In the genomic region with DNA sequence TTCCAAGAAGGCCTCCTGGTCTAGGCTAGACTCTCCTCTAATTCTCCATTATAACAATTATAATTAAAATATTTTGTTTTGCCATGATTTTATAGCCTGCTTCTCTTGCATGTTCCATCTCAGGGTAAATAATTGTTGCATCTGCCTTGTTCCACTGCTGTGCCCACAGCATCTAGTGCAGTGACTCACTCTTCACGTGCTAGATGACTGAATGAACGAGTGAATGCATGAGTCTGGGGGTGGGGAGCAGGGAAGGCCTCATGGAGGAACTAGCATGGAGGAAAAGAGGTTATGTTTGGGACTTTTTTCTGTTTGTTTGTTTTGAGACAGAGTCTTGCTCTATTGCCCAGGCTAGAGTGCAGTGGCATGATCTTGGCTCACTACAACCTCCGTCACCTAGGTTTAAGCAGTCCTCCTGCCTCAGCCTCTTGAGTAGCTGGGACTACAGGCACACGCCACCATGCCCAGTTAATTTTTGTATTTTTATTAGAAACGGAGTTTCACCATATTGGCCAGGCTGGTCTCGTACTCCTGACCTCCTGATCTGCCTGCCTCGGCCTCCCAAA, we compare ENCODE assay signal across 16 cellular contexts. TPM values are rescaled to one million over a fixed set of nuclear protein-coding genes. Genes with fewer than 3 reads are reported as not detected.
DNase-seq lines count a peak whose midpoint lies in the region; ATAC-seq, FAIRE-seq and TF ChIP-seq lines count a peak whose summit lies in the region.
"Had no signal": no experiment of that assay in that cellular context is flagged by ENCODE, and none has a peak within 500 bp of the region (broad histone marks: within the 10 kb centered on the region; RNA-seq: fewer than 3 reads in every experiment).

No MANE protein-coding gene starts in this region.

- H3K36me3 ChIP-seq in GM23248 (ENCODE audit: low read depth) (no peaks in the 10 kb centered on the region), osteoblast (ENCODE audit: insufficient read depth, low read length) (no peaks in the 10 kb centered on the region)
- H3K36me3 ChIP-seq: left lung, sigmoid colon had no signal

- H3K9me3 ChIP-seq in GM23248 (ENCODE audit: low read depth) (no peaks in the 10 kb centered on the region), osteoblast (ENCODE audit: low read depth, low read length) (no peaks in the 10 kb centered on the region)
- H3K9me3 ChIP-seq: Caco-2, left lung, sigmoid colon had no signal

- DNase-seq in GM23248 (peak; percentile 91), RCC 7860 (ENCODE audit: low spot score) (peak; percentile 41), epithelial cell of esophagus (ENCODE audit: low read depth) (peak; percentile 90), osteoblast (ENCODE audit: insufficient read length, low spot score, missing footprints) (peak; percentile 95), NCI-H69 (lab: John Stamatoyannopoulos, UW) (no peak), hepatic stellate cell (ENCODE audit: low spot score) (no peak)
- no peak for DNase-seq in stimulated activated CD4-positive, alpha-beta T cell treated with anti-CD3 and anti-CD28 coated beads, Interleukin-2, amount 100 ng/mL, for 48 hours
- DNase-seq: Caco-2; cerebellar nuclear complex; left lung; NCI-H1694 treated with DMSO at 0.1 percent for 48 hours; nephron progenitor cell; NK-92 treated with Interleukin-12 subunit alpha and Interleukin-12 subunit beta, amount 100 ng/mL, for 24 hours; sigmoid colon had no signal

- no peaks in the 10 kb centered on the region for H4K20me1 ChIP-seq in GM23248 (ENCODE audit: insufficient read depth)
- H4K20me1 ChIP-seq in osteoblast (ENCODE audit: insufficient read depth, low read length): no peaks in the 10 kb centered on the region

- TF ChIP-seq CTCF in epithelial cell of esophagus (IDR thresholded peaks at IDR 0.05; ENCODE audit: insufficient read depth, low read depth, low read length, missing control alignments): no peak
- no peak for TF ChIP-seq CTCF in osteoblast (IDR thresholded peaks at IDR 0.05; ENCODE audit: extremely low read depth, low read depth, low read length)

- no peak overlapping the region for H3K4me2 ChIP-seq in GM23248 (ENCODE audit: unreplicated experiment)
- H3K4me2 ChIP-seq in osteoblast (ENCODE audit: insufficient read depth, low read length): no peak overlapping the region

- WGBS in GM23248 (ENCODE audit: low coverage in 1 of 2, low lambda C conversion rate in 2 of 2, missing lambda C conversion rate in 2 of 2), 2 experiments: 66 to 67% methylated on average over 7 of the region's 7 CpGs

- no peak overlapping the region for H3K4me3 ChIP-seq in GM23248
- H3K4me3 ChIP-seq in epithelial cell of esophagus (ENCODE audit: low read length): no peak overlapping the region
- H3K4me3 ChIP-seq in osteoblast (ENCODE audit: insufficient read depth, low read length): no peak overlapping the region
- H3K4me3 ChIP-seq: left lung, sigmoid colon had no signal

- no peaks in the 10 kb centered on the region for H3K9me2 ChIP-seq in GM23248 (ENCODE audit: insufficient read depth)

- FAIRE-seq in RCC 7860 (lab: Jason Lieb, UNC): peak; percentile 44

- no peak overlapping the region for H3K9ac ChIP-seq in GM23248

- H3K27me3 ChIP-seq in GM23248 (replicated peaks; ENCODE audit: insufficient read depth) (no peaks in the 10 kb centered on the region), osteoblast (ENCODE audit: insufficient read depth, low read length) (peaks cover 3% of the 10 kb centered on the region)

- ATAC-seq in HG03196 (IDR thresholded peaks at IDR 0.05; ENCODE audit: unreplicated experiment): no peak
- ATAC-seq: left lung had no signal

- H3K4me1 ChIP-seq in GM23248 (ENCODE audit: insufficient read depth): peaks cover 24% of the 10 kb centered on the region
- peaks cover 23% of the 10 kb centered on the region for H3K4me1 ChIP-seq in osteoblast (ENCODE audit: insufficient read depth, low read length)

- H3K79me2 ChIP-seq in GM23248 (ENCODE audit: insufficient read depth) (no peaks in the 10 kb centered on the region), osteoblast (ENCODE audit: insufficient read depth, low read length) (no peaks in the 10 kb centered on the region)

- H3K27ac ChIP-seq in GM23248 (no peak overlapping the region), osteoblast (ENCODE audit: low read depth, low read length) (no peak overlapping the region)
- H3K27ac ChIP-seq: left lung, sigmoid colon had no signal

- H2AFZ ChIP-seq in GM23248 (no peak overlapping the region), osteoblast (ENCODE audit: low read length) (no peak overlapping the region)

- H3F3A ChIP-seq in GM23248 (ENCODE audit: insufficient read depth): peaks cover 15% of the 10 kb centered on the region

- in situ Hi-C loops in GM23248 (cut with MboI): no loop called here

RNA-seq across cellular contexts. Expression of a gene that starts 5.2 kb away (rescaled TPM):
- total RNA-seq in GM23248 (2014; rRNA removed; shearing (Covaris generic)): 111 and 116 TPM in 2 replicates
- 74.6 and 80.0 TPM in 2 replicates for polyA plus RNA-seq in GM23248 (2016; fragmentation: Nextera tagmentation; extraction: Ambion mirVana)
- 7.2 and 10.3 TPM in 2 replicates for total RNA-seq in osteoblast

RNA-seq across cellular contexts. Expression of a gene that starts 34.3 kb away (rescaled TPM):
- not detected in 2 replicates for total RNA-seq in GM23248 (2014; rRNA removed; shearing (Covaris generic))
- polyA plus RNA-seq in GM23248 (2016; fragmentation: Nextera tagmentation; extraction: Ambion mirVana): not detected in 2 replicates
- under 0.01 TPM in 1 of 2 replicates, not detected in the other for total RNA-seq in osteoblast
- total RNA-seq: Caco-2, glomerular endothelial cell, sigmoid colon had no signal

Comparison
In these comparisons a context has a peak if more than half of its experiments do, and no peak if none do; other contexts are left out.
1. DNase-seq: peak in GM23248 (single experiment), RCC 7860 (single experiment), epithelial cell of esophagus (single experiment) and osteoblast (single experiment); none in stimulated activated CD4-positive, alpha-beta T cell treated with anti-CD3 and anti-CD28 coated beads, Interleukin-2, amount 100 ng/mL, for 48 hours (0 of 2), NCI-H69 (single experiment) and hepatic stellate cell (single experiment).